In the genomic region with DNA sequence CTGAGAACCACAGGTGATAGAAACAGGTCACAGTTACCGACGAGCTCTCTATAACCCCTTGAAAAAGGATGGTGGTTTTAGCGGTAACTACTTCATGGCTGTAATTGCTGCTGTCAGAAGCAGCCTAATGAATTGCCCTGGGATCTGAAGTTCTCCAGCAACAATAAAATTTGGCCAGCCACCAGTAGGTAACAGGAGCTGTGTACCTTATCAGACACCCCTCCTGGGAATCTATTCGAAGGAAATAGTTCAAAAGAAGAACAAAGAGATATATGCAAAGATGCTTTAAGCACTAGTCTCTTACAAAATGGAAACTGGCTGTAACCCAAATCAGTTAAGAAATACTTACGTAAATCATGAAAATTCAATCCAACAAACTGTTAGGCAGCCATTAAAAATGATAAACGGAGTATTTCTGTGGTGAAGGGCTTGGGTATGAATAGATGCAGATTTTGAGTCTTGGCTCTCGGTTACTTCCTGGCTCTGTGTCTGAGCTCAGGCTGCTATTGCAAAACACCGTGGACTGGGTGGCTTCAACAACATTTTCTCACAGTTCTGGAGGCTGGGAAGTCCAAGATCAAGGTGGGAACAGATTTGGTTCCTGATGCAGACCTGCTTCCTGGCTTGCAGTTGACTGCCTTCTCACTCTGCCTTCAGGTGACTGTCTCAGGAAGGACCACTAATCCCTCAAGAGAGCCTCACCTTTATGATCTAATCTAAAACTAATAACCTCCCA, we compare ENCODE assay signal across 2 cellular contexts.
TF ChIP-seq lines count a peak whose summit lies in the region.

No MANE protein-coding gene starts in this region.

TF ChIP-seq in GM12878, 131 proteins besides CTCF, POLR2A, EP300 and RAD21:
- TF ChIP-seq SREBF2 (IDR thresholded peaks at IDR 0.05; ENCODE audit: low read length) (no peak), ZSCAN29 (IDR thresholded peaks at IDR 0.05) (no peak), SUPT20H (IDR thresholded peaks at IDR 0.05; ENCODE audit: borderline replicate concordance, control insufficient read depth, low read depth, low read length) (no peak), KAT2A (conservative IDR thresholded peaks at IDR 0.05; ENCODE audit: control insufficient read depth, low read depth, low read length) (no peak), ZNF274 (IDR thresholded peaks at IDR 0.05; ENCODE audit: insufficient read depth, insufficient read length) (no peak)
- TF ChIP-seq, protein P1, sequence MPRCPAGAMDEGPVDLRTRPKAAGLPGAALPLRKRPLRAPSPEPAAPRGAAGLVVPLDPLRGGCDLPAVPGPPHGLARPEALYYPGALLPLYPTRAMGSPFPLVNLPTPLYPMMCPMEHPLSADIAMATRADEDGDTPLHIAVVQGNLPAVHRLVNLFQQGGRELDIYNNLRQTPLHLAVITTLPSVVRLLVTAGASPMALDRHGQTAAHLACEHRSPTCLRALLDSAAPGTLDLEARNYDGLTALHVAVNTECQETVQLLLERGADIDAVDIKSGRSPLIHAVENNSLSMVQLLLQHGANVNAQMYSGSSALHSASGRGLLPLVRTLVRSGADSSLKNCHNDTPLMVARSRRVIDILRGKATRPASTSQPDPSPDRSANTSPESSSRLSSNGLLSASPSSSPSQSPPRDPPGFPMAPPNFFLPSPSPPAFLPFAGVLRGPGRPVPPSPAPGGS (IDR thresholded peaks at IDR 0.05; ENCODE audit: borderline replicate concordance, insufficient read depth, low read depth, low read length, poor library complexity, severe bottlenecking): no peak

TF ChIP-seq in GM12891, 5 proteins besides CTCF, POLR2A, EP300 and RAD21:
- TF ChIP-seq POU2F2 (IDR thresholded peaks at IDR 0.05; ENCODE audit: low read depth, low read length) (no peak), TAF1 (IDR thresholded peaks at IDR 0.05; ENCODE audit: low read depth, low read length) (no peak), PAX5 (IDR thresholded peaks at IDR 0.05; ENCODE audit: insufficient read depth, low read length, severe bottlenecking) (no peak), SPI1 (IDR thresholded peaks at IDR 0.05; ENCODE audit: low read depth, low read length) (no peak), POLR2AphosphoS5 (IDR thresholded peaks at IDR 0.05; ENCODE audit: low read depth, low read length) (no peak)
